In genomic region chr9:119596703-119597102, GRCh38 we compare ENCODE assay signal across 40 cellular contexts.
"Had no signal": no experiment of that assay in that cellular context is flagged by ENCODE, and none has a peak within 500 bp of the region (broad histone marks: within the 10 kb centered on the region; RNA-seq: fewer than 3 reads in every experiment).

No MANE protein-coding gene starts in this region.

- H3K4me1 Mint-ChIP-seq: activated naive CD4-positive, alpha-beta T cell treated with anti-CD3 and anti-CD28 coated beads, Interleukin-2, amount 10 ng/mL, durations not matched to agents 7 days and 5 days; activated naive CD4-positive, alpha-beta T cell treated with anti-CD3 and anti-CD28 coated beads, Interleukin-2, amount 50 U/mL, for 24 hours; activated naive CD8-positive, alpha-beta T cell treated with anti-CD3 and anti-CD28 coated beads for 36 hours; activated naive CD8-positive, alpha-beta T cell treated with anti-CD3 and anti-CD28 coated beads, Interleukin-2, amount 10 ng/mL, durations not matched to agents 7 days and 5 days; activated naive CD8-positive, alpha-beta T cell treated with anti-CD3 and anti-CD28 coated beads, Interleukin-2, amount 50 U/mL, for 24 hours; activated T-helper 17 cell treated with anti-CD3 and anti-CD28 coated beads, Interleukin-2, amount 50 U/mL, for 72 hours; brain; central memory CD8-positive, alpha-beta T cell had no signal

- FAIRE-seq: astrocyte, bronchial epithelial cell had no signal

- H3K36me3 Mint-ChIP-seq: activated naive CD4-positive, alpha-beta T cell treated with anti-CD3 and anti-CD28 coated beads, Interleukin-2, amount 10 ng/mL, durations not matched to agents 7 days and 5 days; activated naive CD4-positive, alpha-beta T cell treated with anti-CD3 and anti-CD28 coated beads, Interleukin-2, amount 50 U/mL, for 24 hours; activated naive CD4-positive, alpha-beta T cell treated with anti-CD3 and anti-CD28 coated beads, Interleukin-2, amount 50 U/mL, for 72 hours; activated naive CD8-positive, alpha-beta T cell; activated naive CD8-positive, alpha-beta T cell treated with anti-CD3 and anti-CD28 coated beads for 36 hours; activated naive CD8-positive, alpha-beta T cell treated with anti-CD3 and anti-CD28 coated beads, Interleukin-2, amount 10 ng/mL, durations not matched to agents 7 days and 5 days; brain had no signal

- H3K9me3 ChIP-seq: adrenal gland, ascending aorta, body of pancreas, breast epithelium had no signal

- H3K4me1 ChIP-seq: adrenal gland, ascending aorta, body of pancreas, breast epithelium had no signal

- H3K4me3 ChIP-seq: adrenal gland, ascending aorta, body of pancreas, breast epithelium, cardiac muscle cell had no signal

- H3K4me3 Mint-ChIP-seq: activated naive CD4-positive, alpha-beta T cell treated with anti-CD3 and anti-CD28 coated beads for 36 hours; activated naive CD4-positive, alpha-beta T cell treated with anti-CD3 and anti-CD28 coated beads, Interleukin-2, amount 10 ng/mL, durations not matched to agents 7 days and 5 days; activated naive CD4-positive, alpha-beta T cell treated with anti-CD3 and anti-CD28 coated beads, Interleukin-2, amount 50 U/mL, for 24 hours; activated naive CD8-positive, alpha-beta T cell; activated naive CD8-positive, alpha-beta T cell treated with anti-CD3 and anti-CD28 coated beads for 36 hours; activated naive CD8-positive, alpha-beta T cell treated with anti-CD3 and anti-CD28 coated beads, Interleukin-2, amount 10 ng/mL, durations not matched to agents 7 days and 5 days; activated naive CD8-positive, alpha-beta T cell treated with anti-CD3 and anti-CD28 coated beads, Interleukin-2, amount 50 U/mL, for 24 hours; activated T-cell treated with anti-CD3 and anti-CD28 coated beads, Interleukin-2, amount 50 U/mL, for 24 hours; activated T-cell treated with anti-CD3 and anti-CD28 coated beads, Interleukin-2, amount 50 U/mL, for 4 hours; activated T-cell treated with anti-CD3 and anti-CD28 coated beads, Interleukin-2, amount 50 U/mL, for 72 hours; activated T-helper 1 cell treated with anti-CD3 and anti-CD28 coated beads, Interleukin-12 subunit alpha, Interleukin-12 subunit beta, Interleukin-2, Interleukin-4 antibody, amounts not matched to agents 30 ng/mL and 10 ng/mL and 1 ng/mL, durations not matched to agents 14 hours and 24 hours and 36 hours; activated T-helper 17 cell treated with anti-CD3 and anti-CD28 coated beads, Interleukin-2, amount 50 U/mL, for 72 hours; brain; central memory CD8-positive, alpha-beta T cell had no signal

- H3K9me3 Mint-ChIP-seq: activated naive CD4-positive, alpha-beta T cell treated with anti-CD3 and anti-CD28 coated beads for 36 hours; activated naive CD4-positive, alpha-beta T cell treated with anti-CD3 and anti-CD28 coated beads, Interleukin-2, amount 10 ng/mL, durations not matched to agents 7 days and 5 days; activated naive CD4-positive, alpha-beta T cell treated with anti-CD3 and anti-CD28 coated beads, Interleukin-2, amount 50 U/mL, for 24 hours; activated naive CD8-positive, alpha-beta T cell treated with anti-CD3 and anti-CD28 coated beads for 36 hours; activated naive CD8-positive, alpha-beta T cell treated with anti-CD3 and anti-CD28 coated beads, Interleukin-2, amount 50 U/mL, for 24 hours; activated T-cell treated with anti-CD3 and anti-CD28 coated beads, Interleukin-2, amount 50 U/mL, for 4 hours; activated T-helper 1 cell treated with anti-CD3 and anti-CD28 coated beads, Interleukin-12 subunit alpha, Interleukin-12 subunit beta, Interleukin-2, Interleukin-4 antibody, amounts not matched to agents 30 ng/mL and 10 ng/mL and 1 ng/mL, durations not matched to agents 14 hours and 24 hours and 36 hours; activated T-helper 2 cell treated with anti-CD3 and anti-CD28 coated beads, Interferon-gamma antibody, Interleukin-2, Interleukin-4, amounts not matched to agents 10 μg/mL and 5 μg/mL and 100 μg/mL, durations not matched to agents 14 hours and 24 hours and 36 hours; brain had no signal

- DNase-seq: activated effector memory CD4-positive, alpha-beta T cell treated with anti-CD3 and anti-CD28 coated beads, Interleukin-2, amount 50 U/mL, for 16 hours; activated effector memory CD4-positive, alpha-beta T cell treated with Interleukin-2 at 50 U/mL for 16 hours; activated gamma-delta T cell; activated gamma-delta T cell treated with Interleukin-2 at 50 U/mL for 16 hours; activated naive CD4-positive, alpha-beta T cell; activated naive CD4-positive, alpha-beta T cell treated with anti-CD3 and anti-CD28 coated beads for 36 hours; activated naive CD4-positive, alpha-beta T cell treated with anti-CD3 and anti-CD28 coated beads, Interleukin-2, amount 10 ng/mL, durations not matched to agents 7 days and 5 days; activated naive CD4-positive, alpha-beta T cell treated with anti-CD3 and anti-CD28 coated beads, Interleukin-2, amount 50 U/mL, for 16 hours; activated naive CD4-positive, alpha-beta T cell treated with Interleukin-2 at 50 U/mL for 16 hours; activated naive CD8-positive, alpha-beta T cell treated with anti-CD3 and anti-CD28 coated beads for 36 hours; activated naive CD8-positive, alpha-beta T cell treated with anti-CD3 and anti-CD28 coated beads, Interleukin-2, amount 10 ng/mL, durations not matched to agents 7 days and 5 days; activated naive CD8-positive, alpha-beta T cell treated with anti-CD3 and anti-CD28 coated beads, Interleukin-2, amount 50 U/mL, for 24 hours; activated T-cell treated with anti-CD3 and anti-CD28 coated beads, Interleukin-2, amount 50 U/mL, for 1 hour; activated T-cell treated with anti-CD3 and anti-CD28 coated beads, Interleukin-2, amount 50 U/mL, for 24 hours; activated T-cell treated with anti-CD3 and anti-CD28 coated beads, Interleukin-2, amount 50 U/mL, for 4 hours; activated T-cell treated with anti-CD3 and anti-CD28 coated beads, Interleukin-2, amount 50 U/mL, for 48 hours; activated T-cell treated with anti-CD3 and anti-CD28 coated beads, Interleukin-2, amount 50 U/mL, for 72 hours; adrenal gland; amniotic stem cell; amygdala; anterior cingulate cortex; aorta; body of pancreas; brain microvascular endothelial cell; caudate nucleus; central memory CD4-positive, alpha-beta T cell; cerebellar nuclear complex had no signal

- H3K27ac Mint-ChIP-seq: activated naive CD4-positive, alpha-beta T cell treated with anti-CD3 and anti-CD28 coated beads for 36 hours; activated naive CD4-positive, alpha-beta T cell treated with anti-CD3 and anti-CD28 coated beads, Interleukin-2, amount 10 ng/mL, durations not matched to agents 7 days and 5 days; activated naive CD4-positive, alpha-beta T cell treated with anti-CD3 and anti-CD28 coated beads, Interleukin-2, amount 50 U/mL, for 24 hours; activated naive CD4-positive, alpha-beta T cell treated with anti-CD3 and anti-CD28 coated beads, Interleukin-2, amount 50 U/mL, for 72 hours; activated naive CD8-positive, alpha-beta T cell; activated naive CD8-positive, alpha-beta T cell treated with anti-CD3 and anti-CD28 coated beads for 36 hours; activated naive CD8-positive, alpha-beta T cell treated with anti-CD3 and anti-CD28 coated beads, Interleukin-2, amount 10 ng/mL, durations not matched to agents 7 days and 5 days; activated naive CD8-positive, alpha-beta T cell treated with anti-CD3 and anti-CD28 coated beads, Interleukin-2, amount 50 U/mL, for 24 hours; activated T-cell treated with anti-CD3 and anti-CD28 coated beads, Interleukin-2, amount 50 U/mL, for 24 hours; activated T-cell treated with anti-CD3 and anti-CD28 coated beads, Interleukin-2, amount 50 U/mL, for 72 hours; activated T-helper 1 cell treated with anti-CD3 and anti-CD28 coated beads, Interleukin-12 subunit alpha, Interleukin-12 subunit beta, Interleukin-2, Interleukin-4 antibody, amounts not matched to agents 30 ng/mL and 10 ng/mL and 1 ng/mL, durations not matched to agents 14 hours and 24 hours and 36 hours; activated T-helper 17 cell treated with anti-CD3 and anti-CD28 coated beads, Interleukin-2, amount 50 U/mL, for 72 hours; activated T-helper 2 cell treated with anti-CD3 and anti-CD28 coated beads, Interferon-gamma antibody, Interleukin-2, Interleukin-4, amounts not matched to agents 10 μg/mL and 5 μg/mL and 100 μg/mL, durations not matched to agents 14 hours and 24 hours and 36 hours; brain had no signal

- H3K27ac ChIP-seq: adrenal gland, ascending aorta, body of pancreas, brain microvascular endothelial cell, breast epithelium, cardiac muscle cell had no signal

- H3K27me3 ChIP-seq: adrenal gland, ascending aorta, body of pancreas, brain microvascular endothelial cell, breast epithelium, cardiac muscle cell had no signal

- H3K36me3 ChIP-seq: adrenal gland, ascending aorta, brain microvascular endothelial cell, breast epithelium, cardiac muscle cell had no signal

- H3K27me3 Mint-ChIP-seq: activated naive CD4-positive, alpha-beta T cell treated with anti-CD3 and anti-CD28 coated beads, Interleukin-2, amount 10 ng/mL, durations not matched to agents 7 days and 5 days; activated naive CD4-positive, alpha-beta T cell treated with anti-CD3 and anti-CD28 coated beads, Interleukin-2, amount 50 U/mL, for 24 hours; activated naive CD8-positive, alpha-beta T cell; activated naive CD8-positive, alpha-beta T cell treated with anti-CD3 and anti-CD28 coated beads for 36 hours; activated naive CD8-positive, alpha-beta T cell treated with anti-CD3 and anti-CD28 coated beads, Interleukin-2, amount 10 ng/mL, durations not matched to agents 7 days and 5 days; activated naive CD8-positive, alpha-beta T cell treated with anti-CD3 and anti-CD28 coated beads, Interleukin-2, amount 50 U/mL, for 24 hours; activated T-cell treated with anti-CD3 and anti-CD28 coated beads, Interleukin-2, amount 50 U/mL, for 24 hours; activated T-helper 17 cell treated with anti-CD3 and anti-CD28 coated beads, Interleukin-2, amount 50 U/mL, for 72 hours; brain; central memory CD8-positive, alpha-beta T cell had no signal

- ATAC-seq: activated naive CD4-positive, alpha-beta T cell treated with anti-CD3 and anti-CD28 coated beads, Interleukin-2, amount 50 U/mL, for 72 hours; activated naive CD8-positive, alpha-beta T cell treated with anti-CD3 and anti-CD28 coated beads, Interleukin-2, amount 50 U/mL, for 24 hours; activated T-cell treated with anti-CD3 and anti-CD28 coated beads, Interleukin-2, amount 50 U/mL, for 4 hours; activated T-cell treated with anti-CD3 and anti-CD28 coated beads, Interleukin-2, amount 50 U/mL, for 72 hours; activated T-helper 17 cell treated with anti-CD3 and anti-CD28 coated beads, Interleukin-2, amount 50 U/mL, for 72 hours; body of pancreas had no signal
